1 cellular context compared by ENCODE assay signal in the genomic region with DNA sequence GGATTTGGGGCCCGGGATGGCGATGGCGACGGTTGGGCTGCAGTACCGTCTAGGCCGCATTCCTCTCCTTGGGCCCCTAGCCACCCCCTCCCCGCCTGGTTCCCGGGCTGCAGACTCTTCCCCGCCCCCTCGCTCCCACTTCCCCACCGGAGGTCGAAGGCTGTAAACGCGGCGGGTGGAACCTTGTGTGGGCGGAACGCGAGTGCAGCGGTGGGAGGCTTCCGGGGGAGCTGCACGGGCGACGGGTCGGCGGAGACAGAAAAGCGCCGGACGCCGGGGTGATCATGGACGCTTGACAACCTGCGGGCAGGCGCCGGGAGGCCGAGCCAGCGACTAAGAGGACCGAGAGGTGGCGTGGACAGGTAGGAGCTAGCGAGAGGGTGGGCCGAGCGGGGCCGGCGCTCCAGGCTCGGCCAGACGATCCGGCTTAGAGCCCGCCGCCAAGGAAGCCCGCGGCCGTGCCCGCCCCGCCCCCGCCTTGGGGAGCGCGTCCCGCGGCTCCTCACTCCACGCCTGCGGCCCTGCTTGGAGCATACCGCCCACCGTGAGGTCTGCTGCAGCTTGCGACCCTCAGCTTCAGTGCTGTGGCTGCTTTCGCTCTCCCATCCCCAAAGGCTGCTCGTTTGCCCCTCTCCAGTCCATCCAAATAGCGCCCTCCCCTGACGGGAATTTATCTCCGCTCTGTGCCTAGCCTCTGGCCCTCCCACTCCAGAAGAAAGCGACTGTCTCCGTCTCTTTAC.
A peak's percentile ranks its signal among the peaks of the same experiment; 100 is the strongest.
TF ChIP-seq lines count a peak whose summit lies in the region.

A gene (plus strand): TSS at position 269 of the 740 bp plus-strand sequence. CDS start 2,126 bp downstream, outside the sequence.

TF ChIP-seq in K562, 482 proteins besides CTCF, POLR2A, EP300 and RAD21 (continued from another document and continues in another):
- TF ChIP-seq, protein P1, sequence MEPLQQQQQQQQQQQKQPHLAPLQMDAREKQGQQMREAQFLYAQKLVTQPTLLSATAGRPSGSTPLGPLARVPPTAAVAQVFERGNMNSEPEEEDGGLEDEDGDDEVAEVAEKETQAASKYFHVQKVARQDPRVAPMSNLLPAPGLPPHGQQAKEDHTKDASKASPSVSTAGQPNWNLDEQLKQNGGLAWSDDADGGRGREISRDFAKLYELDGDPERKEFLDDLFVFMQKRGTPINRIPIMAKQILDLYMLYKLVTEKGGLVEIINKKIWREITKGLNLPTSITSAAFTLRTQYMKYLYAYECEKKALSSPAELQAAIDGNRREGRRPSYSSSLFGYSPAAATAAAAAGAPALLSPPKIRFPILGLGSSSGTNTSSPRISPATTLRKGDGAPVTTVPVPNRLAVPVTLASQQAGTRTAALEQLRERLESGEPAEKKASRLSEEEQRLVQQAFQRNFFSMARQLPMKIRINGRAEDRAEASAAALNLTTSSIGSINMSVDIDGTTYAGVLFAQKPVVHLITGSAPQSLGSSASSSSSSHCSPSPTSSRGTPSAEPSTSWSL (CRISPR knock-in tag; IDR thresholded peaks at IDR 0.05; ENCODE audit: borderline replicate concordance) = no peak
- peak in 1 of 2 experiments; percentile 76; a peak in 1 of 3 replicates for TF ChIP-seq CBX3 (IDR thresholded peaks at IDR 0.05; ENCODE audit: borderline replicate concordance in 1 of 2, low read length in 2 of 2)
- no peak for TF ChIP-seq ZKSCAN8 (CRISPR knock-in tag; IDR thresholded peaks at IDR 0.05)
- TF ChIP-seq KAT2B (IDR thresholded peaks at IDR 0.05; ENCODE audit: low read depth, low read length) = no peak
- no peak for TF ChIP-seq POU5F1 (IDR thresholded peaks at IDR 0.05; ENCODE audit: borderline replicate concordance, low read depth, low read length, partially characterized antibody)
- no peak for TF ChIP-seq ZNF408 (CRISPR knock-in tag; IDR thresholded peaks at IDR 0.05; ENCODE audit: low read depth)
- peak; percentile 47 to 95 (median 92) for TF ChIP-seq YY1 (IDR thresholded peaks at IDR 0.05; ENCODE audit: borderline replicate concordance in 1 of 3, control insufficient read depth in 1 of 3, extremely low read depth in 1 of 3, insufficient read depth in 3 of 3, insufficient read length in 1 of 3, insufficient replicate concordance in 2 of 3, low read depth in 1 of 3, low read length in 2 of 3)
- TF ChIP-seq ILK (tag; IDR thresholded peaks at IDR 0.05; ENCODE audit: borderline replicate concordance, low read depth) = no peak
- peak; percentile 66 for TF ChIP-seq EGR1 (conservative IDR thresholded peaks at IDR 0.05)
- no peak for TF ChIP-seq PTBP1 (IDR thresholded peaks at IDR 0.05; ENCODE audit: low read depth, low read length)
- no peak for TF ChIP-seq SRSF1 (IDR thresholded peaks at IDR 0.05; ENCODE audit: low read depth, low read length)
- peak; percentile 51; the same call in 1 of the 2 replicates for TF ChIP-seq SMAD4 (CRISPR knock-in tag; conservative IDR thresholded peaks at IDR 0.05)
- no peak for TF ChIP-seq CHD2 (IDR thresholded peaks at IDR 0.05; ENCODE audit: low read depth, low read length)
- TF ChIP-seq NFIC (IDR thresholded peaks at IDR 0.05) = peak; percentile 44
- TF ChIP-seq SETDB1 (IDR thresholded peaks at IDR 0.05; ENCODE audit: low read length) = no peak
- no peak for TF ChIP-seq KDM5B (IDR thresholded peaks at IDR 0.05; ENCODE audit: insufficient replicate concordance, low read depth, low read length)
- TF ChIP-seq ZNF263 (CRISPR knock-in tag; IDR thresholded peaks at IDR 0.05; ENCODE audit: borderline replicate concordance) = peak; percentile 35; the same call in 1 of the 2 replicates
- TF ChIP-seq POLR2B (IDR thresholded peaks at IDR 0.05; ENCODE audit: low read depth, partially characterized antibody) = peak; percentile 19
- 0 out of 2 replicates have a peak, but pooled peaks have one; percentile 44 for TF ChIP-seq SMARCA4 (IDR thresholded peaks at IDR 0.05)
- TF ChIP-seq, protein P2, sequence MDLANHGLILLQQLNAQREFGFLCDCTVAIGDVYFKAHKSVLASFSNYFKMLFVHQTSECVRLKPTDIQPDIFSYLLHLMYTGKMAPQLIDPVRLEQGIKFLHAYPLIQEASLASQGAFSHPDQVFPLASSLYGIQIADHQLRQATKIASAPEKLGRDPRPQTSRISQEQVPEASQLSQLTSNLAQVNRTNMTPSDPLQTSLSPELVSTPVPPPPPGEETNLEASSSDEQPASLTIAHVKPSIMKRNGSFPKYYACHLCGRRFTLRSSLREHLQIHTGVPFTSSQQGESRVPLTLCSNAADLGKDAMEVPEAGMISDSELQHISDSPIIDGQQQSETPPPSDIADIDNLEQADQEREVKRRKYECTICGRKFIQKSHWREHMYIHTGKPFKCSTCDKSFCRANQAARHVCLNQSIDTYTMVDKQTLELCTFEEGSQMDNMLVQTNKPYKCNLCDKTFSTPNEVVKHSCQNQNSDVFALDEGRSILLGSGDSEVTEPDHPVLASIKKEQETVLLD (IDR thresholded peaks at IDR 0.05) = 0 out of 2 replicates have a peak, but pooled peaks have one; percentile 18
- TF ChIP-seq KLF13 (tag; IDR thresholded peaks at IDR 0.05; ENCODE audit: borderline replicate concordance, low read depth) = peak; percentile 83
- no peak for TF ChIP-seq KDM1A (IDR thresholded peaks at IDR 0.05)
- no peak for TF ChIP-seq MXI1 (IDR thresholded peaks at IDR 0.05; ENCODE audit: low read depth, low read length)
- no peak for TF ChIP-seq SNRNP70 (optimal IDR thresholded peaks at IDR 0.05; ENCODE audit: low read depth, low read length)
- TF ChIP-seq ZNF324 (CRISPR knock-in tag; IDR thresholded peaks at IDR 0.05) = no peak
- TF ChIP-seq FOSL1 (tag; conservative IDR thresholded peaks at IDR 0.05) = no peak
- peak; percentile 78; the same call in 1 of the 2 replicates for TF ChIP-seq PHF8 (IDR thresholded peaks at IDR 0.05; ENCODE audit: borderline replicate concordance, low read length)
- TF ChIP-seq ZNF140 (CRISPR knock-in tag; IDR thresholded peaks at IDR 0.05) = no peak
- peak in 1 of 2 experiments; percentile 86; a peak in 2 of 4 replicates for TF ChIP-seq TEAD1 (CRISPR knock-in tag; IDR thresholded peaks at IDR 0.05)
- TF ChIP-seq, protein P3, sequence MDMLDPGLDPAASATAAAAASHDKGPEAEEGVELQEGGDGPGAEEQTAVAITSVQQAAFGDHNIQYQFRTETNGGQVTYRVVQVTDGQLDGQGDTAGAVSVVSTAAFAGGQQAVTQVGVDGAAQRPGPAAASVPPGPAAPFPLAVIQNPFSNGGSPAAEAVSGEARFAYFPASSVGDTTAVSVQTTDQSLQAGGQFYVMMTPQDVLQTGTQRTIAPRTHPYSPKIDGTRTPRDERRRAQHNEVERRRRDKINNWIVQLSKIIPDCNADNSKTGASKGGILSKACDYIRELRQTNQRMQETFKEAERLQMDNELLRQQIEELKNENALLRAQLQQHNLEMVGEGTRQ (CRISPR knock-in tag; IDR thresholded peaks at IDR 0.05) = no peak
- TF ChIP-seq ERF (CRISPR knock-in tag; IDR thresholded peaks at IDR 0.05) = no peak
- TF ChIP-seq, protein P4, sequence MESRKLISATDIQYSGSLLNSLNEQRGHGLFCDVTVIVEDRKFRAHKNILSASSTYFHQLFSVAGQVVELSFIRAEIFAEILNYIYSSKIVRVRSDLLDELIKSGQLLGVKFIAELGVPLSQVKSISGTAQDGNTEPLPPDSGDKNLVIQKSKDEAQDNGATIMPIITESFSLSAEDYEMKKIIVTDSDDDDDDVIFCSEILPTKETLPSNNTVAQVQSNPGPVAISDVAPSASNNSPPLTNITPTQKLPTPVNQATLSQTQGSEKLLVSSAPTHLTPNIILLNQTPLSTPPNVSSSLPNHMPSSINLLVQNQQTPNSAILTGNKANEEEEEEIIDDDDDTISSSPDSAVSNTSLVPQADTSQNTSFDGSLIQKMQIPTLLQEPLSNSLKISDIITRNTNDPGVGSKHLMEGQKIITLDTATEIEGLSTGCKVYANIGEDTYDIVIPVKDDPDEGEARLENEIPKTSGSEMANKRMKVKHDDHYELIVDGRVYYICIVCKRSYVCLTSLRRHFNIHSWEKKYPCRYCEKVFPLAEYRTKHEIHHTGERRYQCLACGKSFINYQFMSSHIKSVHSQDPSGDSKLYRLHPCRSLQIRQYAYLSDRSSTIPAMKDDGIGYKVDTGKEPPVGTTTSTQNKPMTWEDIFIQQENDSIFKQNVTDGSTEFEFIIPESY (CRISPR knock-in tag; IDR thresholded peaks at IDR 0.05) = no peak
- TF ChIP-seq, protein P5, sequence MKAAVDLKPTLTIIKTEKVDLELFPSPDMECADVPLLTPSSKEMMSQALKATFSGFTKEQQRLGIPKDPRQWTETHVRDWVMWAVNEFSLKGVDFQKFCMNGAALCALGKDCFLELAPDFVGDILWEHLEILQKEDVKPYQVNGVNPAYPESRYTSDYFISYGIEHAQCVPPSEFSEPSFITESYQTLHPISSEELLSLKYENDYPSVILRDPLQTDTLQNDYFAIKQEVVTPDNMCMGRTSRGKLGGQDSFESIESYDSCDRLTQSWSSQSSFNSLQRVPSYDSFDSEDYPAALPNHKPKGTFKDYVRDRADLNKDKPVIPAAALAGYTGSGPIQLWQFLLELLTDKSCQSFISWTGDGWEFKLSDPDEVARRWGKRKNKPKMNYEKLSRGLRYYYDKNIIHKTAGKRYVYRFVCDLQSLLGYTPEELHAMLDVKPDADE (conservative IDR thresholded peaks at IDR 0.05; ENCODE audit: control insufficient read depth, low read depth, low read length) = peak; percentile 84
- TF ChIP-seq ZNF224 (CRISPR knock-in tag; IDR thresholded peaks at IDR 0.05) = no peak
- peak; percentile 43; the same call in 1 of the 2 replicates for TF ChIP-seq ZNF24 (IDR thresholded peaks at IDR 0.05)
- no peak for TF ChIP-seq ZKSCAN3 (CRISPR knock-in tag; IDR thresholded peaks at IDR 0.05)
- no peak; the same call in 1 of the 2 replicates for TF ChIP-seq ELF1 (tag; IDR thresholded peaks at IDR 0.05)
- TF ChIP-seq SP2 (IDR thresholded peaks at IDR 0.05; ENCODE audit: extremely low read depth, low read depth, low read length, poor library complexity, severe bottlenecking) = no peak
- TF ChIP-seq, protein P6, sequence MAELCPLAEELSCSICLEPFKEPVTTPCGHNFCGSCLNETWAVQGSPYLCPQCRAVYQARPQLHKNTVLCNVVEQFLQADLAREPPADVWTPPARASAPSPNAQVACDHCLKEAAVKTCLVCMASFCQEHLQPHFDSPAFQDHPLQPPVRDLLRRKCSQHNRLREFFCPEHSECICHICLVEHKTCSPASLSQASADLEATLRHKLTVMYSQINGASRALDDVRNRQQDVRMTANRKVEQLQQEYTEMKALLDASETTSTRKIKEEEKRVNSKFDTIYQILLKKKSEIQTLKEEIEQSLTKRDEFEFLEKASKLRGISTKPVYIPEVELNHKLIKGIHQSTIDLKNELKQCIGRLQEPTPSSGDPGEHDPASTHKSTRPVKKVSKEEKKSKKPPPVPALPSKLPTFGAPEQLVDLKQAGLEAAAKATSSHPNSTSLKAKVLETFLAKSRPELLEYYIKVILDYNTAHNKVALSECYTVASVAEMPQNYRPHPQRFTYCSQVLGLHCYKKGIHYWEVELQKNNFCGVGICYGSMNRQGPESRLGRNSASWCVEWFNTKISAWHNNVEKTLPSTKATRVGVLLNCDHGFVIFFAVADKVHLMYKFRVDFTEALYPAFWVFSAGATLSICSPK (IDR thresholded peaks at IDR 0.05; ENCODE audit: borderline replicate concordance) = no peak
- TF ChIP-seq RBM39 (optimal IDR thresholded peaks at IDR 0.05; ENCODE audit: low read depth, low read length) = no peak
- TF ChIP-seq, protein P7, sequence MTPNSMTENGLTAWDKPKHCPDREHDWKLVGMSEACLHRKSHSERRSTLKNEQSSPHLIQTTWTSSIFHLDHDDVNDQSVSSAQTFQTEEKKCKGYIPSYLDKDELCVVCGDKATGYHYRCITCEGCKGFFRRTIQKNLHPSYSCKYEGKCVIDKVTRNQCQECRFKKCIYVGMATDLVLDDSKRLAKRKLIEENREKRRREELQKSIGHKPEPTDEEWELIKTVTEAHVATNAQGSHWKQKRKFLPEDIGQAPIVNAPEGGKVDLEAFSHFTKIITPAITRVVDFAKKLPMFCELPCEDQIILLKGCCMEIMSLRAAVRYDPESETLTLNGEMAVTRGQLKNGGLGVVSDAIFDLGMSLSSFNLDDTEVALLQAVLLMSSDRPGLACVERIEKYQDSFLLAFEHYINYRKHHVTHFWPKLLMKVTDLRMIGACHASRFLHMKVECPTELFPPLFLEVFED (CRISPR knock-in tag; conservative IDR thresholded peaks at IDR 0.05) = no peak
- TF ChIP-seq, protein P8, sequence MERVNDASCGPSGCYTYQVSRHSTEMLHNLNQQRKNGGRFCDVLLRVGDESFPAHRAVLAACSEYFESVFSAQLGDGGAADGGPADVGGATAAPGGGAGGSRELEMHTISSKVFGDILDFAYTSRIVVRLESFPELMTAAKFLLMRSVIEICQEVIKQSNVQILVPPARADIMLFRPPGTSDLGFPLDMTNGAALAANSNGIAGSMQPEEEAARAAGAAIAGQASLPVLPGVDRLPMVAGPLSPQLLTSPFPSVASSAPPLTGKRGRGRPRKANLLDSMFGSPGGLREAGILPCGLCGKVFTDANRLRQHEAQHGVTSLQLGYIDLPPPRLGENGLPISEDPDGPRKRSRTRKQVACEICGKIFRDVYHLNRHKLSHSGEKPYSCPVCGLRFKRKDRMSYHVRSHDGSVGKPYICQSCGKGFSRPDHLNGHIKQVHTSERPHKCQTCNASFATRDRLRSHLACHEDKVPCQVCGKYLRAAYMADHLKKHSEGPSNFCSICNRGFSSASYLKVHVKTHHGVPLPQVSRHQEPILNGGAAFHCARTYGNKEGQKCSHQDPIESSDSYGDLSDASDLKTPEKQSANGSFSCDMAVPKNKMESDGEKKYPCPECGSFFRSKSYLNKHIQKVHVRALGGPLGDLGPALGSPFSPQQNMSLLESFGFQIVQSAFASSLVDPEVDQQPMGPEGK (CRISPR knock-in tag; IDR thresholded peaks at IDR 0.05; ENCODE audit: borderline replicate concordance) = no peak
- TF ChIP-seq LCOR (CRISPR knock-in tag; IDR thresholded peaks at IDR 0.05) = no peak
- TF ChIP-seq TRIM28 (IDR thresholded peaks at IDR 0.05) = no peak
- TF ChIP-seq ZNF124 (CRISPR knock-in tag; IDR thresholded peaks at IDR 0.05) = no peak
- no peak for TF ChIP-seq MEF2D (tag; conservative IDR thresholded peaks at IDR 0.05; ENCODE audit: low read depth)
- peak; percentile 92 for TF ChIP-seq TAF1 (IDR thresholded peaks at IDR 0.05; ENCODE audit: control insufficient read depth, extremely low read depth, insufficient read depth, low read length, severe bottlenecking)
- no peak for TF ChIP-seq ZNF445 (CRISPR knock-in tag; IDR thresholded peaks at IDR 0.05; ENCODE audit: low read depth)
- TF ChIP-seq ETS2 (tag; IDR thresholded peaks at IDR 0.05; ENCODE audit: borderline replicate concordance, poor library complexity, severe bottlenecking) = no peak
- TF ChIP-seq ZNF79 (CRISPR knock-in tag; IDR thresholded peaks at IDR 0.05; ENCODE audit: low read depth) = no peak
- no peak for TF ChIP-seq BMI1 (IDR thresholded peaks at IDR 0.05; ENCODE audit: low read length)
- TF ChIP-seq, protein P9, sequence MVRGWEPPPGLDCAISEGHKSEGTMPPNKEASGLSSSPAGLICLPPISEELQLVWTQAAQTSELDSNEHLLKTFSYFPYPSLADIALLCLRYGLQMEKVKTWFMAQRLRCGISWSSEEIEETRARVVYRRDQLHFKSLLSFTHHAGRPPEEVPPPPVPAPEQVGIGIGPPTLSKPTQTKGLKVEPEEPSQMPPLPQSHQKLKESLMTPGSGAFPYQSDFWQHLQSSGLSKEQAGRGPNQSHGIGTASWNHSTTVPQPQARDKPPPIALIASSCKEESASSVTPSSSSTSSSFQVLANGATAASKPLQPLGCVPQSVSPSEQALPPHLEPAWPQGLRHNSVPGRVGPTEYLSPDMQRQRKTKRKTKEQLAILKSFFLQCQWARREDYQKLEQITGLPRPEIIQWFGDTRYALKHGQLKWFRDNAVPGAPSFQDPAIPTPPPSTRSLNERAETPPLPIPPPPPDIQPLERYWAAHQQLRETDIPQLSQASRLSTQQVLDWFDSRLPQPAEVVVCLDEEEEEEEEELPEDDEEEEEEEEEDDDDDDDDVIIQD (CRISPR knock-in tag; IDR thresholded peaks at IDR 0.05) = no peak
- no peak for TF ChIP-seq ELF4 (CRISPR knock-in tag; IDR thresholded peaks at IDR 0.05)
- peak; percentile 60; the same call in 1 of the 2 replicates for TF ChIP-seq EP400 (IDR thresholded peaks at IDR 0.05)
- TF ChIP-seq HIVEP1 (CRISPR knock-in tag; IDR thresholded peaks at IDR 0.05) = no peak
